Comparison of ENCODE assay signal across 18 cellular contexts in the genomic region with DNA sequence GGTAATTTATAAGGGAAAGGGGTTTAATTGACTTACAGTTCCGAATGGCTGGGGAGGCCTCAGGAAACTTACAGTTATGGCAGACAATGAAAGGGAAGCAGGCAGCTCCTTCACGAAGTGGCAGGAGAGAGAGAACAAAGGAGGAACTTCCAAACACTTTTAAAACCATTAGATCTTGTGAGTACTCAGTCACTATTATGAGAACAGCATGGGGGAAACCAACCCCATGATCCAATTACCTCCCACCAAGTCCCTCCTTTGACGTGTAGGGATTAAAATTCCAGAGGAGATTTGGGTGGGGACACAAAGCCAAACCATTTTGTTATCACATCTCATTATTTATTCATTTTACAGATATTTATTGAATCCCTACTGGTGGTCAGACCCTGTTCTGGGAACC.
"Had no signal": no experiment of that assay in that cellular context is flagged by ENCODE, and none has a peak within 500 bp of the region (broad histone marks: within the 10 kb centered on the region; RNA-seq: fewer than 3 reads in every experiment).

No MANE protein-coding gene starts in this region.

- H3K4me1 ChIP-seq: esophagus squamous epithelium, lower lobe of right lung, thyroid gland had no signal

- H3K9me3 ChIP-seq: esophagus squamous epithelium, lower lobe of right lung, thyroid gland had no signal

- H3K36me3 Mint-ChIP-seq: activated naive CD4-positive, alpha-beta T cell treated with anti-CD3 and anti-CD28 coated beads, Interleukin-2, amount 10 ng/mL, durations not matched to agents 7 days and 5 days; mesothelial cell of epicardium had no signal

- H3K27ac ChIP-seq: esophagus squamous epithelium, lower lobe of right lung, thyroid gland had no signal

- H3K27me3 ChIP-seq: esophagus squamous epithelium, thyroid gland had no signal

- H3K4me3 Mint-ChIP-seq: activated CD4-positive, alpha-beta T cell treated with anti-CD3 and anti-CD28 coated beads, Interleukin-2, amount 10 ng/mL, durations not matched to agents 7 days and 5 days; activated CD8-positive, alpha-beta T cell treated with anti-CD3 and anti-CD28 coated beads, Interleukin-2, amount 10 ng/mL, durations not matched to agents 7 days and 5 days; activated naive CD4-positive, alpha-beta T cell treated with anti-CD3 and anti-CD28 coated beads, Interleukin-2, amount 10 ng/mL, durations not matched to agents 7 days and 5 days; activated T-cell treated with anti-CD3 and anti-CD28 coated beads, Interleukin-2, amount 50 U/mL, for 24 hours; mesothelial cell of epicardium; nephron had no signal

- H3K36me3 ChIP-seq: esophagus squamous epithelium, lower lobe of right lung, thyroid gland had no signal

- ATAC-seq: activated CD4-positive, CD25-positive, alpha-beta regulatory T cell treated with anti-CD3 and anti-CD28 coated beads, Interleukin-2, amount 50 U/mL, for 24 hours; activated CD8-positive, alpha-beta T cell treated with anti-CD3 and anti-CD28 coated beads, Interleukin-2, amount 10 ng/mL, durations not matched to agents 7 days and 5 days; lower lobe of right lung had no signal

- H3K9me3 Mint-ChIP-seq: activated naive CD4-positive, alpha-beta T cell treated with anti-CD3 and anti-CD28 coated beads, Interleukin-2, amount 10 ng/mL, durations not matched to agents 7 days and 5 days; nephron had no signal

- DNase-seq: activated CD4-positive, alpha-beta T cell treated with anti-CD3 and anti-CD28 coated beads, Interleukin-2, amount 10 ng/mL, durations not matched to agents 7 days and 5 days; activated CD8-positive, alpha-beta T cell treated with anti-CD3 and anti-CD28 coated beads, Interleukin-2, amount 10 ng/mL, durations not matched to agents 7 days and 5 days; activated naive CD4-positive, alpha-beta T cell treated with anti-CD3 and anti-CD28 coated beads, Interleukin-2, amount 10 ng/mL, durations not matched to agents 7 days and 5 days; activated T-cell treated with anti-CD3 and anti-CD28 coated beads, Interleukin-2, amount 50 U/mL, for 24 hours; aorta; effector CD8-positive, alpha-beta T cell; esophagus squamous epithelium; lower lobe of right lung; occipital lobe; posterior cingulate gyrus; retina; stimulated activated CD8-positive, alpha-beta memory T cell treated with anti-CD3 and anti-CD28 coated beads, Interleukin-4, amount 100 ng/mL, for 48 hours; stimulated activated naive CD4-positive, alpha-beta T cell; T1000; thyroid gland had no signal

- H3K27me3 Mint-ChIP-seq: activated CD4-positive, alpha-beta T cell treated with anti-CD3 and anti-CD28 coated beads, Interleukin-2, amount 10 ng/mL, durations not matched to agents 7 days and 5 days; activated naive CD4-positive, alpha-beta T cell treated with anti-CD3 and anti-CD28 coated beads, Interleukin-2, amount 10 ng/mL, durations not matched to agents 7 days and 5 days; activated T-cell treated with anti-CD3 and anti-CD28 coated beads, Interleukin-2, amount 50 U/mL, for 24 hours had no signal

- H3K4me1 Mint-ChIP-seq: activated CD4-positive, alpha-beta T cell treated with anti-CD3 and anti-CD28 coated beads, Interleukin-2, amount 10 ng/mL, durations not matched to agents 7 days and 5 days; activated naive CD4-positive, alpha-beta T cell treated with anti-CD3 and anti-CD28 coated beads, Interleukin-2, amount 10 ng/mL, durations not matched to agents 7 days and 5 days had no signal

- H3K4me3 ChIP-seq: esophagus squamous epithelium, lower lobe of right lung, thyroid gland had no signal

- H3K27ac Mint-ChIP-seq: activated CD4-positive, alpha-beta T cell treated with anti-CD3 and anti-CD28 coated beads, Interleukin-2, amount 10 ng/mL, durations not matched to agents 7 days and 5 days; activated CD8-positive, alpha-beta T cell treated with anti-CD3 and anti-CD28 coated beads, Interleukin-2, amount 10 ng/mL, durations not matched to agents 7 days and 5 days; activated naive CD4-positive, alpha-beta T cell treated with anti-CD3 and anti-CD28 coated beads, Interleukin-2, amount 10 ng/mL, durations not matched to agents 7 days and 5 days; activated T-cell treated with anti-CD3 and anti-CD28 coated beads, Interleukin-2, amount 50 U/mL, for 24 hours; mesothelial cell of epicardium had no signal
